Comparison of ENCODE assay signal across 8 cellular contexts in genomic region chr19:45994456-45994988, GRCh38. TPM values are rescaled to one million over a fixed set of nuclear protein-coding genes. Genes with fewer than 3 reads are reported as not detected.
A peak's percentile ranks its signal among the peaks of the same experiment; 100 is the strongest.
DNase-seq lines count a peak whose midpoint lies in the region; ATAC-seq and TF ChIP-seq lines count a peak whose summit lies in the region.

No MANE protein-coding gene starts in this region.

- no peaks in the 10 kb centered on the region for H3K36me3 ChIP-seq in Karpas-422 (ENCODE audit: insufficient read depth, low read length)

- peak overlapping the region; percentile 69 for H3K9ac ChIP-seq in Karpas-422 (ENCODE audit: low read length)

- peak overlapping the region; percentile 45 for H3K4me3 ChIP-seq in GM12875 (ENCODE audit: low read depth, low read length)
- peak overlapping the region; percentile 66 for H3K4me3 ChIP-seq in Karpas-422 (ENCODE audit: low read length)
- peak overlapping the region; percentile 76 for H3K4me3 ChIP-seq in epithelial cell of proximal tubule (ENCODE audit: low read depth, low read length)

- H2AFZ ChIP-seq in Karpas-422 (ENCODE audit: low read length) = peak overlapping the region; percentile 72

- peaks cover 13% of the 10 kb centered on the region for H3K79me2 ChIP-seq in Karpas-422 (ENCODE audit: low read length)

- H3K27ac ChIP-seq in Karpas-422 (ENCODE audit: low read length) = no peak overlapping the region

- H3K9me3 ChIP-seq in Karpas-422 (ENCODE audit: low read length) = no peaks in the 10 kb centered on the region

- H3K36me3 Mint-ChIP-seq in progenitor cell of endocrine pancreas (ENCODE audit: insufficient read depth) (peaks cover 1% of the 10 kb centered on the region), Calu3 (ENCODE audit: insufficient read depth, unreplicated experiment) (no peaks in the 10 kb centered on the region)

- H3K4me3 Mint-ChIP-seq in progenitor cell of endocrine pancreas (ENCODE audit: low read depth) (peak overlapping the region; percentile 17), Calu3 (ENCODE audit: low read depth, unreplicated experiment) (no peak overlapping the region)

- H3K4me1 ChIP-seq in Karpas-422 (ENCODE audit: low read length) = peaks cover 23% of the 10 kb centered on the region

- intact Hi-C loops in Calu3 (cut with micrococcal nuclease; ENCODE audit: unreplicated experiment) = no loop called here

- H3K9me2 ChIP-seq in Karpas-422 (replicated peaks; ENCODE audit: insufficient read depth, low read length) = no peaks in the 10 kb centered on the region

- H4K20me1 ChIP-seq in Karpas-422 (ENCODE audit: insufficient read depth, low read depth, low read length) = peaks cover under 1% of the 10 kb centered on the region; the same call in 1 of the 2 replicates

- H3K27me3 Mint-ChIP-seq in progenitor cell of endocrine pancreas (peaks cover 20% of the 10 kb centered on the region), Calu3 (ENCODE audit: unreplicated experiment) (peaks cover 15% of the 10 kb centered on the region)

- BruUV-seq in Calu3 (replicated peaks; lab: Mats Ljungman, UMichigan) = no TSS peak

- H3K4me2 ChIP-seq in Karpas-422 (ENCODE audit: low read depth, low read length, poor library complexity, severe bottlenecking) = peak overlapping the region; percentile 94

- CTCF ChIA-PET in Calu3 (lab: Charles Lee) = interaction anchor here (1.0 to 2.2 kb wide), 9 partner anchors 8 to 178 kb away, joined by 3 to 6 read pairs (median 4); partner anchors contain the start of genes FOXA3 and SYMPK

- TF ChIP-seq CTCF in GM12875 (IDR thresholded peaks at IDR 0.05; ENCODE audit: borderline replicate concordance, insufficient read depth, low read depth, low read length) = no peak
- no peak for TF ChIP-seq CTCF in epithelial cell of proximal tubule (conservative IDR thresholded peaks at IDR 0.05; ENCODE audit: low read depth, low read length)
- no peak for TF ChIP-seq CTCF in progenitor cell of endocrine pancreas (IDR thresholded peaks at IDR 0.05; ENCODE audit: unreplicated experiment)
- no peak for TF ChIP-seq CTCF in Calu3 (IDR thresholded peaks at IDR 0.05; ENCODE audit: unreplicated experiment)

- peaks cover 7% of the 10 kb centered on the region for H3K4me1 Mint-ChIP-seq in progenitor cell of endocrine pancreas (ENCODE audit: low read depth)
- H3K4me1 Mint-ChIP-seq in Calu3 (ENCODE audit: low read depth, unreplicated experiment) = peaks cover 4% of the 10 kb centered on the region

- DNase-seq in Karpas-422 (no peak), epithelial cell of proximal tubule (ENCODE audit: low read depth) (no peak), progenitor cell of endocrine pancreas (ENCODE audit: low spot score, unreplicated experiment) (no peak), Calu3 (no peak), DMS153 treated with DMSO at 0.1 percent for 48 hours (lab: John Stamatoyannopoulos, UW; ENCODE audit: unreplicated experiment) (no peak)
- DNase-seq in stimulated activated CD4-positive, alpha-beta T cell treated with anti-CD3 and anti-CD28 coated beads, Interleukin-4, amount 100 ng/mL, for 1 hour = no peak

- no peaks in the 10 kb centered on the region for H3K27me3 ChIP-seq in Karpas-422 (ENCODE audit: low read length)

- H3K27ac Mint-ChIP-seq in progenitor cell of endocrine pancreas (no peak overlapping the region), Calu3 (ENCODE audit: unreplicated experiment) (no peak overlapping the region)

- H3K9me3 Mint-ChIP-seq in progenitor cell of endocrine pancreas (ENCODE audit: low read depth) = no peaks in the 10 kb centered on the region
- H3K9me3 Mint-ChIP-seq in Calu3 (ENCODE audit: low read depth, unreplicated experiment) = peaks cover 2% of the 10 kb centered on the region

- no peak for ATAC-seq in HG03095 (IDR thresholded peaks at IDR 0.05; ENCODE audit: unreplicated experiment)

RNA-seq across cellular contexts. Expression of gene CCDC61, which starts 0.7 kb away (rescaled TPM):
- 6.4 and 13.5 TPM in 2 replicates for total RNA-seq in Karpas-422 (2014; rRNA removed; shearing (Covaris generic); ENCODE audit: low replicate concordance)
- total RNA-seq in epithelial cell of proximal tubule = 10.1 and 10.8 TPM in 2 replicates
- 22.2 and 23.2 TPM in 2 replicates for total RNA-seq in progenitor cell of endocrine pancreas
- 31.0 and 32.7 TPM in 2 replicates for total RNA-seq in Calu3 (2022)

RNA-seq across cellular contexts. Expression of gene NOVA2, which starts 20.9 kb away (rescaled TPM):
- 0.07 TPM in 1 of 2 replicates, not detected in the other for total RNA-seq in Karpas-422 (2014; rRNA removed; shearing (Covaris generic); ENCODE audit: low replicate concordance)
- not detected in 2 replicates for total RNA-seq in epithelial cell of proximal tubule
- 0.44 and 0.53 TPM in 2 replicates for total RNA-seq in progenitor cell of endocrine pancreas
- not detected in 2 replicates for total RNA-seq in Calu3 (2022)

RNA-seq across cellular contexts. Expression of gene PGLYRP1, which starts 28.3 kb away (rescaled TPM):
- not detected in 2 replicates for total RNA-seq in Karpas-422 (2014; rRNA removed; shearing (Covaris generic); ENCODE audit: low replicate concordance)
- total RNA-seq in epithelial cell of proximal tubule (not detected in 2 replicates), progenitor cell of endocrine pancreas (not detected in 2 replicates), Calu3 (2022) (not detected in 2 replicates)

RNA-seq across cellular contexts. Expression of gene IGFL4, which starts 46.3 kb away (rescaled TPM):
- total RNA-seq in Karpas-422 (2014; rRNA removed; shearing (Covaris generic); ENCODE audit: low replicate concordance) = not detected in 2 replicates
- total RNA-seq in epithelial cell of proximal tubule = not detected in 2 replicates
- total RNA-seq in progenitor cell of endocrine pancreas = 0.84 and 1.2 TPM in 2 replicates
- not detected in 2 replicates for total RNA-seq in Calu3 (2022)
